In genomic region chr5:44396312-44396711, GRCh38 we compare ENCODE assay signal across 23 cellular contexts. TPM values are rescaled to one million over a fixed set of nuclear protein-coding genes. Genes with fewer than 3 reads are reported as not detected.
"Had no signal": no experiment of that assay in that cellular context is flagged by ENCODE, and none has a peak within 500 bp of the region (broad histone marks: within the 10 kb centered on the region; RNA-seq: fewer than 3 reads in every experiment).

No MANE protein-coding gene starts in this region.

- ATAC-seq: foreskin keratinocyte, gastroesophageal sphincter, heart left ventricle, left cardiac atrium, left lung, left ventricle myocardium superior, mucosa of descending colon had no signal

- DNase-seq: dermis blood vessel endothelial cell; dorsolateral prefrontal cortex; effector CD4-positive, alpha-beta T cell; effector memory CD4-positive, alpha-beta T cell; foreskin keratinocyte; heart left ventricle; hippocampal formation; left cardiac atrium; left lung; left ventricle myocardium superior; lower lobe of right lung; mesenchymal stem cell; mucosa of descending colon had no signal

- H3K9me3 ChIP-seq: esophagus muscularis mucosa, gastroesophageal sphincter, heart left ventricle, left lung, lower lobe of right lung had no signal

- H3K4me1 ChIP-seq: esophagus muscularis mucosa, foreskin keratinocyte, gastroesophageal sphincter, heart left ventricle, left lung, lower lobe of right lung had no signal

- H3K36me3 ChIP-seq: esophagus muscularis mucosa, gastroesophageal sphincter, heart left ventricle, left lung, lower lobe of right lung had no signal

- FAIRE-seq: colon, endothelial cell of umbilical vein, islet of Langerhans, keratinocyte had no signal

- H3K27me3 ChIP-seq: esophagus muscularis mucosa, foreskin keratinocyte, gastroesophageal sphincter had no signal

- H3K27ac ChIP-seq: coronary artery, dorsolateral prefrontal cortex, esophagus muscularis mucosa, foreskin keratinocyte, gastroesophageal sphincter, heart left ventricle, left lung, lower lobe of right lung had no signal

- H3K4me3 ChIP-seq: coronary artery, dorsolateral prefrontal cortex, esophagus muscularis mucosa, gastroesophageal sphincter, heart left ventricle, left lung, lower lobe of right lung, mucosa of descending colon had no signal

RNA-seq across cellular contexts. Expression of gene FGF10, which starts 7.1 kb away (rescaled TPM):
- total RNA-seq: dermis blood vessel endothelial cell, endothelial cell of umbilical vein, epithelial cell of proximal tubule, fibroblast of villous mesenchyme, foreskin keratinocyte, lung microvascular endothelial cell had no signal
- polyA plus RNA-seq: endothelial cell of umbilical vein, foreskin keratinocyte, keratinocyte had no signal
